15 cellular contexts compared by ENCODE assay signal in the genomic region with DNA sequence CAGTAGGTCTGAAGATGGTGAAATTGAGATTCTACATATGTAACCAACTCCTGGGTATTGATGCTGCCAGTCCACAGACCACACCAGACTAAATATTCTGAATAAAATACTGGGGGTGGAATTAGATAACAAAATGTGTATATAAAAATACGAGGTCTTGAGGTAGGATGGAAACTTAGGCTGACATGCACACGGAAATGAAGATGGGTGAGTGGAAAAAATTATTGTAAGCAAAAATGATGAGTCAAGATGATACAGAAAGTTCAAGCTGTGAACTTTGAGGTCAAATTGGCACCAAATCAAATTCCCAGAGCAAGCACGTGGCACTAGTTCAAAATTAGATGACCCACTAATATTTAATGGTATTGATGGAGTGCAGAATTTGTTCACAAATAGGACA.
"Had no signal": no experiment of that assay in that cellular context is flagged by ENCODE, and none has a peak within 500 bp of the region (broad histone marks: within the 10 kb centered on the region; RNA-seq: fewer than 3 reads in every experiment).

No MANE protein-coding gene starts in this region.

- H3K4me3 Mint-ChIP-seq: activated T-cell treated with anti-CD3 and anti-CD28 coated beads, Interleukin-2, amount 50 U/mL, for 4 hours; effector memory CD8-positive, alpha-beta T cell; memory B cell; natural killer cell; T-helper 1 cell treated with Interleukin-12 subunit alpha and Interleukin-12 subunit beta and Interleukin-4 antibody, amounts not matched to agents 30 μg/mL and 1 μg/mL, for 36 hours; type B pancreatic cell had no signal

- ATAC-seq: effector memory CD8-positive, alpha-beta T cell; foreskin keratinocyte; natural killer cell had no signal

- H3K36me3 Mint-ChIP-seq: memory B cell, natural killer cell, type B pancreatic cell had no signal

- H3K27me3 Mint-ChIP-seq: effector memory CD8-positive, alpha-beta T cell; memory B cell; type B pancreatic cell had no signal

- DNase-seq: activated CD4-positive, alpha-beta T cell treated with anti-CD3 and anti-CD28 coated beads, Interleukin-2, amount 50 U/mL, for 1 hour; activated T-cell treated with anti-CD3 and anti-CD28 coated beads, Interleukin-2, amount 50 U/mL, for 4 hours; dermis blood vessel endothelial cell; effector memory CD8-positive, alpha-beta T cell; foreskin keratinocyte; glutamatergic neuron; hypothalamus; left ventricle myocardium inferior; natural killer cell; stimulated activated CD4-positive, alpha-beta T cell treated with anti-CD3 and anti-CD28 coated beads, Interleukin-12 subunit alpha, Interleukin-12 subunit beta, amount 100 ng/mL, for 4 hours; stimulated activated CD4-positive, alpha-beta T cell treated with anti-CD3 and anti-CD28 coated beads, Interleukin-2, amount 100 ng/mL, for 48 hours; stimulated activated naive CD4-positive, alpha-beta T cell had no signal

- H3K4me1 Mint-ChIP-seq: memory B cell, natural killer cell had no signal

- H3K9me3 Mint-ChIP-seq: T-helper 1 cell treated with Interleukin-12 subunit alpha and Interleukin-12 subunit beta and Interleukin-4 antibody, amounts not matched to agents 30 μg/mL and 1 μg/mL, for 36 hours; type B pancreatic cell had no signal

- H3K27ac Mint-ChIP-seq: effector memory CD8-positive, alpha-beta T cell; memory B cell; natural killer cell; T-helper 1 cell treated with Interleukin-12 subunit alpha and Interleukin-12 subunit beta and Interleukin-4 antibody, amounts not matched to agents 30 μg/mL and 1 μg/mL, for 36 hours; type B pancreatic cell had no signal
